ENCODE assay signal across 1 cellular context in genomic region chr2:135963841-135964240, GRCh38.
TF ChIP-seq lines count a peak whose summit lies in the region.

No MANE protein-coding gene starts in this region.

TF ChIP-seq in WTC11, 78 proteins besides CTCF, POLR2A, EP300 and RAD21 (continued from another document):
- TF ChIP-seq, protein P1, sequence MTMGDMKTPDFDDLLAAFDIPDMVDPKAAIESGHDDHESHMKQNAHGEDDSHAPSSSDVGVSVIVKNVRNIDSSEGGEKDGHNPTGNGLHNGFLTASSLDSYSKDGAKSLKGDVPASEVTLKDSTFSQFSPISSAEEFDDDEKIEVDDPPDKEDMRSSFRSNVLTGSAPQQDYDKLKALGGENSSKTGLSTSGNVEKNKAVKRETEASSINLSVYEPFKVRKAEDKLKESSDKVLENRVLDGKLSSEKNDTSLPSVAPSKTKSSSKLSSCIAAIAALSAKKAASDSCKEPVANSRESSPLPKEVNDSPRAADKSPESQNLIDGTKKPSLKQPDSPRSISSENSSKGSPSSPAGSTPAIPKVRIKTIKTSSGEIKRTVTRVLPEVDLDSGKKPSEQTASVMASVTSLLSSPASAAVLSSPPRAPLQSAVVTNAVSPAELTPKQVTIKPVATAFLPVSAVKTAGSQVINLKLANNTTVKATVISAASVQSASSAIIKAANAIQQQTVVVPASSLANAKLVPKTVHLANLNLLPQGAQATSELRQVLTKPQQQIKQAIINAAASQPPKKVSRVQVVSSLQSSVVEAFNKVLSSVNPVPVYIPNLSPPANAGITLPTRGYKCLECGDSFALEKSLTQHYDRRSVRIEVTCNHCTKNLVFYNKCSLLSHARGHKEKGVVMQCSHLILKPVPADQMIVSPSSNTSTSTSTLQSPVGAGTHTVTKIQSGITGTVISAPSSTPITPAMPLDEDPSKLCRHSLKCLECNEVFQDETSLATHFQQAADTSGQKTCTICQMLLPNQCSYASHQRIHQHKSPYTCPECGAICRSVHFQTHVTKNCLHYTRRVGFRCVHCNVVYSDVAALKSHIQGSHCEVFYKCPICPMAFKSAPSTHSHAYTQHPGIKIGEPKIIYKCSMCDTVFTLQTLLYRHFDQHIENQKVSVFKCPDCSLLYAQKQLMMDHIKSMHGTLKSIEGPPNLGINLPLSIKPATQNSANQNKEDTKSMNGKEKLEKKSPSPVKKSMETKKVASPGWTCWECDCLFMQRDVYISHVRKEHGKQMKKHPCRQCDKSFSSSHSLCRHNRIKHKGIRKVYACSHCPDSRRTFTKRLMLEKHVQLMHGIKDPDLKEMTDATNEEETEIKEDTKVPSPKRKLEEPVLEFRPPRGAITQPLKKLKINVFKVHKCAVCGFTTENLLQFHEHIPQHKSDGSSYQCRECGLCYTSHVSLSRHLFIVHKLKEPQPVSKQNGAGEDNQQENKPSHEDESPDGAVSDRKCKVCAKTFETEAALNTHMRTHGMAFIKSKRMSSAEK (CRISPR knock-in tag; IDR thresholded peaks at IDR 0.05; ENCODE audit: borderline replicate concordance) = no peak
- no peak for TF ChIP-seq KAT7 (CRISPR knock-in tag; IDR thresholded peaks at IDR 0.05; ENCODE audit: borderline replicate concordance)
- TF ChIP-seq EMX1 (CRISPR knock-in tag; IDR thresholded peaks at IDR 0.05) = no peak
- TF ChIP-seq, protein P2, sequence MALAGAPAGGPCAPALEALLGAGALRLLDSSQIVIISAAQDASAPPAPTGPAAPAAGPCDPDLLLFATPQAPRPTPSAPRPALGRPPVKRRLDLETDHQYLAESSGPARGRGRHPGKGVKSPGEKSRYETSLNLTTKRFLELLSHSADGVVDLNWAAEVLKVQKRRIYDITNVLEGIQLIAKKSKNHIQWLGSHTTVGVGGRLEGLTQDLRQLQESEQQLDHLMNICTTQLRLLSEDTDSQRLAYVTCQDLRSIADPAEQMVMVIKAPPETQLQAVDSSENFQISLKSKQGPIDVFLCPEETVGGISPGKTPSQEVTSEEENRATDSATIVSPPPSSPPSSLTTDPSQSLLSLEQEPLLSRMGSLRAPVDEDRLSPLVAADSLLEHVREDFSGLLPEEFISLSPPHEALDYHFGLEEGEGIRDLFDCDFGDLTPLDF (CRISPR knock-in tag; IDR thresholded peaks at IDR 0.05) = no peak
- no peak for TF ChIP-seq OVOL2 (CRISPR knock-in tag; IDR thresholded peaks at IDR 0.05; ENCODE audit: borderline replicate concordance)
- no peak for TF ChIP-seq JAZF1 (CRISPR knock-in tag; IDR thresholded peaks at IDR 0.05)
- TF ChIP-seq GRHL2 (CRISPR knock-in tag; IDR thresholded peaks at IDR 0.05; ENCODE audit: insufficient replicate concordance, severe bottlenecking) = no peak
- TF ChIP-seq ARID4B (CRISPR knock-in tag; IDR thresholded peaks at IDR 0.05; ENCODE audit: borderline replicate concordance) = no peak
- no peak for TF ChIP-seq ZNF138 (CRISPR knock-in tag; conservative IDR thresholded peaks at IDR 0.05)
